In genomic region chr5:180806351-180807011, GRCh38 we compare ENCODE assay signal across 8 cellular contexts. TPM values are rescaled to one million over a fixed set of nuclear protein-coding genes. Genes with fewer than 3 reads are reported as not detected.
DNase-seq lines count a peak whose midpoint lies in the region; ATAC-seq and TF ChIP-seq lines count a peak whose summit lies in the region.

No MANE protein-coding gene starts in this region.

- H3K36me3 Mint-ChIP-seq in CD4-positive, CD25-positive, alpha-beta regulatory T cell: peaks cover 33% of the 10 kb centered on the region

- no peaks in the 10 kb centered on the region for H3K9me3 ChIP-seq in CD4-positive, CD25-positive, alpha-beta regulatory T cell (ENCODE audit: control insufficient read depth in 2 of 2, low read length in 2 of 2)
- H3K9me3 ChIP-seq in neural cell (ENCODE audit: low read length): no peaks in the 10 kb centered on the region

- H3K4me1 ChIP-seq in CD4-positive, CD25-positive, alpha-beta regulatory T cell (ENCODE audit: control insufficient read depth, insufficient read depth, low read length, poor library complexity, severe bottlenecking): peaks cover 74% of the 10 kb centered on the region

- H3K9me3 Mint-ChIP-seq in CD4-positive, CD25-positive, alpha-beta regulatory T cell: peaks cover 0 to 3% (median 0%) of the 10 kb centered on the region in 7 donors

- H3F3A ChIP-seq in neural cell (ENCODE audit: insufficient read depth, low read length, poor library complexity, severe bottlenecking): no peaks in the 10 kb centered on the region

- no peaks in the 10 kb centered on the region for H3K36me3 ChIP-seq in CD4-positive, CD25-positive, alpha-beta regulatory T cell (ENCODE audit: control insufficient read depth, insufficient read depth, low read length)
- no peaks in the 10 kb centered on the region for H3K36me3 ChIP-seq in neural cell (ENCODE audit: insufficient read depth, low read length)

- peak overlapping the region; percentile 98 for H3K27ac ChIP-seq in CD4-positive, CD25-positive, alpha-beta regulatory T cell (ENCODE audit: insufficient read depth, low read length, poor library complexity, severe bottlenecking)
- H3K27ac ChIP-seq in neural cell (ENCODE audit: low read length): no peak overlapping the region

- H3K79me2 ChIP-seq in neural cell (replicated peaks; ENCODE audit: insufficient read depth, low read length): peaks cover 30% of the 10 kb centered on the region

- no peaks in the 10 kb centered on the region for H3K27me3 ChIP-seq in CD4-positive, CD25-positive, alpha-beta regulatory T cell (ENCODE audit: control insufficient read depth, insufficient read depth, low read length)
- H3K27me3 ChIP-seq in neural cell (ENCODE audit: insufficient read depth, low read depth, low read length): no peaks in the 10 kb centered on the region

- H3K4me1 Mint-ChIP-seq in CD4-positive, CD25-positive, alpha-beta regulatory T cell: peaks cover 22 to 73% (median 55%) of the 10 kb centered on the region in 4 donors

- H3K4me2 ChIP-seq in neural cell (ENCODE audit: low read length): peak overlapping the region; percentile 30

- H3K27ac Mint-ChIP-seq in CD4-positive, CD25-positive, alpha-beta regulatory T cell: peak overlapping the region; percentile 98 to 100 (median 98)

- peaks cover 4% of the 10 kb centered on the region for H3K27me3 Mint-ChIP-seq in CD4-positive, CD25-positive, alpha-beta regulatory T cell

- H2AFZ ChIP-seq in neural cell (ENCODE audit: low read depth, low read length): no peak overlapping the region

- TF ChIP-seq CTCF in neural cell (IDR thresholded peaks at IDR 0.05; ENCODE audit: poor library complexity, severe bottlenecking): no peak

- TF ChIP-seq EP300 in neural cell (conservative IDR thresholded peaks at IDR 0.05; ENCODE audit: poor library complexity, severe bottlenecking): no peak

- TF ChIP-seq RAD21 in neural cell (conservative IDR thresholded peaks at IDR 0.05): no peak

- no peak for ATAC-seq in CD4-positive, CD25-positive, alpha-beta regulatory T cell (ENCODE audit: low read depth in 2 of 2)

- peak overlapping the region; percentile 97 for H3K4me3 ChIP-seq in CD4-positive, CD25-positive, alpha-beta regulatory T cell (ENCODE audit: low read depth, low read length)
- peak overlapping the region; percentile 93 for H3K4me3 ChIP-seq in neural cell (ENCODE audit: low read length)

- no peaks in the 10 kb centered on the region for H3K9me2 ChIP-seq in neural cell (ENCODE audit: insufficient read depth, low read length)

- H4K20me1 ChIP-seq in neural cell (ENCODE audit: insufficient read depth): no peaks in the 10 kb centered on the region

- H3K4me3 Mint-ChIP-seq in CD4-positive, CD25-positive, alpha-beta regulatory T cell: peak overlapping the region; percentile 90 to 92 (median 91)

- H3K9ac ChIP-seq in neural cell (ENCODE audit: low read length): peak overlapping the region; percentile 5

- DNase-seq in CD4-positive, CD25-positive, alpha-beta regulatory T cell: no peak
- DNase-seq in NCI-H2171 treated with DMSO at 0.1 percent for 48 hours (lab: John Stamatoyannopoulos, UW) (peak; percentile 59), cerebellum (ENCODE audit: low spot score) (peak; percentile 50), SHP77 treated with DMSO at 0.1 percent for 48 hours (lab: John Stamatoyannopoulos, UW) (no peak), HCEC 1CT (no peak), epidermal melanocyte (ENCODE audit: insufficient read length, low spot score) (no peak), AG08396 (ENCODE audit: low spot score) (no peak)

TF ChIP-seq in neural cell, 6 proteins besides CTCF, POLR2A, EP300 and RAD21:
- TF ChIP-seq SMC3 (conservative IDR thresholded peaks at IDR 0.05; ENCODE audit: poor library complexity) (no peak), REST (IDR thresholded peaks at IDR 0.05; ENCODE audit: borderline replicate concordance) (no peak), POLR2AphosphoS5 (IDR thresholded peaks at IDR 0.05) (no peak), TAF1 (IDR thresholded peaks at IDR 0.05; ENCODE audit: low read depth) (no peak), MXI1 (conservative IDR thresholded peaks at IDR 0.05; ENCODE audit: poor library complexity, severe bottlenecking) (no peak), EZH2 (IDR thresholded peaks at IDR 0.05; ENCODE audit: borderline replicate concordance, insufficient read depth, low read length, poor library complexity, severe bottlenecking) (no peak)

RNA-seq across cellular contexts. Expression of gene MGAT1, which starts 3.9 kb away (rescaled TPM):
- 106 TPM for total RNA-seq in CD4-positive, CD25-positive, alpha-beta regulatory T cell
- polyA plus RNA-seq in CD4-positive, CD25-positive, alpha-beta regulatory T cell: 100 to 1,000 TPM; 171 to 210 (median 194) TPM
- 24.1 TPM for total RNA-seq in cerebellum
- 31.8 and 42.6 TPM in 2 replicates for polyA plus RNA-seq in neural cell
- 43.2 and 48.9 TPM in 2 replicates for polyA minus RNA-seq in neural cell

RNA-seq across cellular contexts. Expression of gene ZFP62, which starts 54.6 kb away (rescaled TPM):
- total RNA-seq in CD4-positive, CD25-positive, alpha-beta regulatory T cell: 21.5 TPM
- 10 to 100 TPM; 21.4 to 31.2 (median 24.8) TPM for polyA plus RNA-seq in CD4-positive, CD25-positive, alpha-beta regulatory T cell
- 42.8 TPM for total RNA-seq in cerebellum
- polyA plus RNA-seq in neural cell: 51.1 and 69.1 TPM in 2 replicates
- polyA minus RNA-seq in neural cell: 75.7 and 95.0 TPM in 2 replicates

Comparison
In these comparisons a context has a peak if more than half of its experiments do, and no peak if none do; other contexts are left out.
1. DNase-seq: peak in NCI-H2171 treated with DMSO at 0.1 percent for 48 hours (single experiment) and cerebellum (single experiment); none in CD4-positive, CD25-positive, alpha-beta regulatory T cell (0 of 3), SHP77 treated with DMSO at 0.1 percent for 48 hours (single experiment), HCEC 1CT (single experiment), epidermal melanocyte (single experiment) and AG08396 (single experiment).